In genomic region chr4:337932-338758, GRCh38 we compare ENCODE assay signal across 1 cellular context.
TF ChIP-seq lines count a peak whose summit lies in the region.

No MANE protein-coding gene starts in this region.

TF ChIP-seq in IMR-90, 13 proteins besides CTCF, POLR2A, EP300 and RAD21 (continued from another document):
- no peak for TF ChIP-seq CHD1 (IDR thresholded peaks at IDR 0.05; ENCODE audit: low read depth, low read length)
